ENCODE assay signal across 21 cellular contexts in genomic region chr12:126545411-126545810, GRCh38.
DNase-seq lines count a peak whose midpoint lies in the region; ATAC-seq and TF ChIP-seq lines count a peak whose summit lies in the region.
"Had no signal": no experiment of that assay in that cellular context is flagged by ENCODE, and none has a peak within 500 bp of the region (broad histone marks: within the 10 kb centered on the region; RNA-seq: fewer than 3 reads in every experiment).

No MANE protein-coding gene starts in this region.

- H3K79me2 ChIP-seq in PC-3 (ENCODE audit: low read length) (no peaks in the 10 kb centered on the region), MM.1S (ENCODE audit: low read length) (no peaks in the 10 kb centered on the region)

- H3K9me2 ChIP-seq in PC-3 (replicated peaks; ENCODE audit: low read length) (no peaks in the 10 kb centered on the region), MM.1S (replicated peaks; ENCODE audit: insufficient read depth, low read length) (no peaks in the 10 kb centered on the region)

- no peak overlapping the region for H3K4me3 ChIP-seq in PC-3 (ENCODE audit: low read length)
- no peak overlapping the region for H3K4me3 ChIP-seq in astrocyte of the spinal cord (ENCODE audit: low read depth, low read length)
- no peak overlapping the region for H3K4me3 ChIP-seq in MM.1S (ENCODE audit: low read length)
- H3K4me3 ChIP-seq: GM12878 had no signal

- H3K4me2 ChIP-seq in PC-3 (ENCODE audit: low read length) (no peak overlapping the region), MM.1S (ENCODE audit: low read depth, low read length) (no peak overlapping the region)

- TF ChIP-seq CTCF in PC-3 (conservative IDR thresholded peaks at IDR 0.05; ENCODE audit: low read depth, low read length): no peak
- no peak for TF ChIP-seq CTCF in astrocyte of the spinal cord (IDR thresholded peaks at IDR 0.05; ENCODE audit: low read depth, low read length)
- TF ChIP-seq CTCF in MM.1S (IDR thresholded peaks at IDR 0.05; ENCODE audit: low read length): no peak

- H3K4me1 ChIP-seq in PC-3 (ENCODE audit: insufficient read depth, low read length) (no peaks in the 10 kb centered on the region), MM.1S (ENCODE audit: low read length) (no peaks in the 10 kb centered on the region)
- H3K4me1 ChIP-seq: BE2C had no signal

- DNase-seq in H4 (ENCODE audit: low spot score) (peak; percentile 95), PC-3 (peak; percentile 9), astrocyte of the spinal cord (ENCODE audit: low read depth, low spot score) (peak; percentile 34), iris pigment epithelial cell (ENCODE audit: low read depth) (peak; percentile 10), MM.1S (no peak), SK-N-DZ (ENCODE audit: low spot score) (no peak), NK-92 (lab: John Stamatoyannopoulos, UW; ENCODE audit: unreplicated experiment) (no peak)
- DNase-seq in activated effector memory CD4-positive, alpha-beta T cell treated with Interleukin-2 at 50 U/mL for 16 hours: no peak
- DNase-seq: BE2C, DMS79, H7, Kasumi-1, NCI-H1092 treated with DMSO at 0.1 percent for 48 hours, NCI-H2081, NCI-H2171, NCI-H345, NCI-H524, RPMI8226, SIG-M5 had no signal

- H3K9me3 ChIP-seq in PC-3 (ENCODE audit: low read length) (no peaks in the 10 kb centered on the region; the same call in none of the 2 replicates), MM.1S (replicated peaks; ENCODE audit: insufficient read depth, low read length) (no peaks in the 10 kb centered on the region)

- CTCF ChIA-PET in PC-3 (lab: Charles Lee): no interaction called here

- intact Hi-C loops in PC-3 (cut with micrococcal nuclease): no loop called here

- H3F3A ChIP-seq in PC-3 (ENCODE audit: low read length, unreplicated experiment) (no peaks in the 10 kb centered on the region), MM.1S (ENCODE audit: insufficient read depth, low read length) (no peaks in the 10 kb centered on the region)

- no peaks in the 10 kb centered on the region for H3K36me3 ChIP-seq in PC-3 (ENCODE audit: low read depth, low read length)
- no peaks in the 10 kb centered on the region for H3K36me3 ChIP-seq in MM.1S (replicated peaks; ENCODE audit: insufficient read depth, low read length)
- H3K36me3 ChIP-seq: BE2C had no signal

- H3K9ac ChIP-seq in PC-3 (ENCODE audit: low read length): no peak overlapping the region
- H3K9ac ChIP-seq in MM.1S (ENCODE audit: low read length): no peak overlapping the region

- H3K27ac ChIP-seq in PC-3 (ENCODE audit: low read length) (no peak overlapping the region), MM.1S (ENCODE audit: low read length) (no peak overlapping the region)

- no peaks in the 10 kb centered on the region for H4K20me1 ChIP-seq in PC-3 (ENCODE audit: low read length)
- H4K20me1 ChIP-seq in MM.1S (ENCODE audit: insufficient read depth, low read length): no peaks in the 10 kb centered on the region

- POLR2A ChIA-PET in PC-3 (lab: Charles Lee; ENCODE audit: unreplicated experiment): no interaction called here

- H3K27me3 ChIP-seq in PC-3 (ENCODE audit: low read length) (peaks cover 22% of the 10 kb centered on the region), MM.1S (replicated peaks; ENCODE audit: insufficient read depth, low read length) (no peaks in the 10 kb centered on the region)
- H3K27me3 ChIP-seq: BE2C had no signal

- no peak for ATAC-seq in PC-3
- ATAC-seq: GM12878, SK-N-SH treated with all-trans-retinoic acid at 6 μM for 48 hours had no signal

- no TSS peak for BruUV-seq in PC-3 (replicated peaks; lab: Mats Ljungman, UMichigan)

- H2AFZ ChIP-seq in PC-3 (ENCODE audit: low read length) (no peak overlapping the region), MM.1S (ENCODE audit: low read length) (no peak overlapping the region)

- in situ Hi-C loops in astrocyte of the spinal cord (cut with HindIII; ENCODE audit: low sequenced_read_pairs): no loop called here

Comparison
In these comparisons a context has a peak if more than half of its experiments do, and no peak if none do; other contexts are left out.
1. DNase-seq: peak in H4 (single experiment), PC-3 (single experiment), astrocyte of the spinal cord (single experiment) and iris pigment epithelial cell (single experiment); none in MM.1S (single experiment), SK-N-DZ (single experiment), NK-92 (single experiment) and activated effector memory CD4-positive, alpha-beta T cell treated with Interleukin-2 at 50 U/mL for 16 hours (single experiment).